Comparison of ENCODE assay signal across 9 cellular contexts in the genomic region with DNA sequence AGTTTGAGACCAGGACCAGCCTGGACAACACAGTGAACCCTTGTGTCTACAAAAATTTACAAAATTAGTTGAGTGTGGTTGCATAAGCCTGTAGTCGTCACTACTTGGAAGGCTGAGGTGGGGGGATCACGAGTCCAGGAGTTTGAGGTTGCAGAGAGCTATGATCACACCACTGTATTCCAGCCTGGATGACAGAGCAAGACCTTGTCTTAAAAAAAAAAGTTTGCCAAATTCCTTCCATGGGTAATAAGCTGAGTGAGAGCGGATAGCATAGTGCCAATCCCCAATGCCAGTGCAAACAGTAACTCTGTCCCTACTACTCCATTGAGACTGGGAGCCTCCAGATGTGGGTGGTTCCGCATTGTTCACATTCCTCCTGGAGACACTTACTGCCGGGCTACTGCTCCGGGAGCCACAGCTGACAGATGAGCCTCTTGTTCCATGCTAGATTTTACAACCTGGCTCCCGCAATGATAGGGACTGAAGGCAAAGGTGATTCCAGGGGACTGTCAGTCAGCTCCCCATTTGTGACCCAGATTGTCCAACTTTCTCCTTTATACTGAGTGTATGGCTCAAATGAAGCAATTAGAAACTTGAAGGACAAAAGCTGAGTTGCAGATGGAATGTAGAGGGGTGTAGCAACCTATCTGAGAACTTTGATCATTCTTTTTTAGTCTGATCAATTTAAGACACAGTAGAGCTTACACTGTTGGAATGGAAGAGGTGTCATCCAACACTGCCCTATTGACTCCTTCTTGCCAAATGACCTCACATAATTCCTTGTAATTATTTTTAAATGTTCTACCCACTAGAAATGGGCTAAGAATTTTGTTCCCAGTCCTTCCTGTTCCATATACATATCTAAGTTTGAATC. TPM values are rescaled to one million over a fixed set of nuclear protein-coding genes. Genes with fewer than 3 reads are reported as not detected.
DNase-seq lines count a peak whose midpoint lies in the region; ATAC-seq and TF ChIP-seq lines count a peak whose summit lies in the region.
"Had no signal": no experiment of that assay in that cellular context is flagged by ENCODE, and none has a peak within 500 bp of the region (broad histone marks: within the 10 kb centered on the region; RNA-seq: fewer than 3 reads in every experiment).

No MANE protein-coding gene starts in this region.

- H3K9me3 ChIP-seq in HEK293 (ENCODE audit: control insufficient read depth, insufficient read depth, low read depth, low read length): no peaks in the 10 kb centered on the region
- H3K9me3 ChIP-seq in ascending aorta: no peaks in the 10 kb centered on the region
- no peaks in the 10 kb centered on the region for H3K9me3 ChIP-seq in thyroid gland

- CTCF ChIA-PET in HEK293 (lab: Yijun Ruan, JAX): interaction anchor here (0.6 to 1.4 kb wide), 5 partner anchors 11 to 336 kb away, joined by 3 to 4 read pairs (median 3); no protein-coding TSS in a partner anchor

- ATAC-seq in GM19452 (IDR thresholded peaks at IDR 0.05; ENCODE audit: unreplicated experiment): no peak
- no peak for ATAC-seq in stimulated activated naive CD8-positive, alpha-beta T cell treated with anti-CD3 and anti-CD28 coated beads, Interleukin-15, amount 100 ng/mL, for 72 hours
- ATAC-seq in GM18868 (IDR thresholded peaks at IDR 0.05; ENCODE audit: unreplicated experiment): no peak

- H3K4me1 ChIP-seq in HEK293 (ENCODE audit: control insufficient read depth, insufficient read depth, low read length) (peaks cover 3% of the 10 kb centered on the region; the same call in 1 of the 2 replicates), ascending aorta (peaks cover 0 to 5% of the 10 kb centered on the region in 2 donors), thyroid gland (peaks cover 0 to 13% of the 10 kb centered on the region in 2 donors)

- no peak for TF ChIP-seq CTCF in HEK293 (tag by site-specific recombination; IDR thresholded peaks at IDR 0.05)
- no peak for TF ChIP-seq CTCF in ascending aorta (IDR thresholded peaks at IDR 0.05)
- no peak for TF ChIP-seq CTCF in thyroid gland (IDR thresholded peaks at IDR 0.05)

- no peak overlapping the region for H3K27ac ChIP-seq in HEK293 (ENCODE audit: extremely low read depth, low read depth, low read length)
- peak overlapping the region; percentile 64 to 74 for H3K27ac ChIP-seq in ascending aorta
- H3K27ac ChIP-seq in thyroid gland: peak overlapping the region in 1 of 3 donors; percentile 32

- WGBS in thyroid gland, 2 donors: 42 to 48% methylated on average over 7 of the region's 7 CpGs

- H3K36me3 ChIP-seq in HEK293 (ENCODE audit: control insufficient read depth in 2 of 2, insufficient read depth in 1 of 2, low read length in 2 of 2) (no peaks in the 10 kb centered on the region), ascending aorta (no peaks in the 10 kb centered on the region), thyroid gland (no peaks in the 10 kb centered on the region)

- H3K4me1 Mint-ChIP-seq in stimulated activated naive CD8-positive, alpha-beta T cell treated with anti-CD3 and anti-CD28 coated beads, Interleukin-15, amount 100 ng/mL, for 72 hours: no peaks in the 10 kb centered on the region

- TF ChIP-seq POLR2A in thyroid gland (IDR thresholded peaks at IDR 0.05): no peak

- intact Hi-C loops in ascending aorta (cut with DNase I) (no loop called here), thyroid gland (cut with DNase I) (no loop called here)

- H3K27me3 Mint-ChIP-seq in stimulated activated naive CD8-positive, alpha-beta T cell treated with anti-CD3 and anti-CD28 coated beads, Interleukin-15, amount 100 ng/mL, for 72 hours: peaks cover 10% of the 10 kb centered on the region

- DNase-seq in ascending aorta (ENCODE audit: low spot score in 2 of 2): peak in 1 of 2 donors; percentile 79
- DNase-seq in iPS-NIHi7 (ENCODE audit: extremely low spot score): peak; percentile 71
- DNase-seq in thyroid gland: peak; percentile 68
- no peak for DNase-seq in stimulated activated naive CD8-positive, alpha-beta T cell treated with anti-CD3 and anti-CD28 coated beads, Interleukin-15, amount 100 ng/mL, for 72 hours
- DNase-seq: activated CD4-positive, alpha-beta T cell treated with anti-CD3 and anti-CD28 coated beads, Interleukin-2, amount 50 U/mL, for 48 hours; SIG-M5 had no signal

- H3K4me3 ChIP-seq in HEK293 (ENCODE audit: low read depth, low read length) (no peak overlapping the region), ascending aorta (peak overlapping the region in 1 of 2 donors; percentile 17), thyroid gland (replicated peaks in 1 of 3) (no peak overlapping the region)

- H3K27me3 ChIP-seq in ascending aorta: no peaks in the 10 kb centered on the region
- no peaks in the 10 kb centered on the region for H3K27me3 ChIP-seq in thyroid gland

- no peaks in the 10 kb centered on the region for H3K9me3 Mint-ChIP-seq in stimulated activated naive CD8-positive, alpha-beta T cell treated with anti-CD3 and anti-CD28 coated beads, Interleukin-15, amount 100 ng/mL, for 72 hours

- no peak overlapping the region for H3K27ac Mint-ChIP-seq in stimulated activated naive CD8-positive, alpha-beta T cell treated with anti-CD3 and anti-CD28 coated beads, Interleukin-15, amount 100 ng/mL, for 72 hours

- POLR2A ChIA-PET in HEK293 (lab: Yijun Ruan, JAX): interaction anchor here (1.1 to 2.6 kb wide), 2 partner anchors 14 to 57 kb away, joined by 3 to 10 read pairs; a partner anchor contains a TSS

- no peak overlapping the region for H3K4me3 Mint-ChIP-seq in stimulated activated naive CD8-positive, alpha-beta T cell treated with anti-CD3 and anti-CD28 coated beads, Interleukin-15, amount 100 ng/mL, for 72 hours

TF ChIP-seq in HEK293, 187 proteins besides CTCF, POLR2A, EP300 and RAD21:
- no peak for TF ChIP-seq ZNF830 (tag by site-specific recombination; IDR thresholded peaks at IDR 0.05; ENCODE audit: low read depth)
- TF ChIP-seq ZFHX2 (tag by site-specific recombination; conservative IDR thresholded peaks at IDR 0.05): 0 out of 2 replicates have a peak, but pooled peaks have one; percentile 19
- TF ChIP-seq OSR2 (tag by site-specific recombination; IDR thresholded peaks at IDR 0.05): peak; percentile 75
- TF ChIP-seq GLIS1 (tag by site-specific recombination; IDR thresholded peaks at IDR 0.05): peak; percentile 58
TF ChIP-seq in HEK293: peak in this region for 3.

RNA-seq across cellular contexts. Expression of a gene that starts 13.4 kb away (rescaled TPM):
- total RNA-seq in ascending aorta (104 TPM), thyroid gland (10 to 100 TPM; 17.8 to 36.8 (median 25.8) TPM)

Comparison
In these comparisons a context has a peak if more than half of its experiments do, and no peak if none do; other contexts are left out.
1. DNase-seq: peak in iPS-NIHi7 (single experiment) and thyroid gland (2 of 2); none in stimulated activated naive CD8-positive, alpha-beta T cell treated with anti-CD3 and anti-CD28 coated beads, Interleukin-15, amount 100 ng/mL, for 72 hours (0 of 2).